ENCODE assay signal across 1 cellular context in the genomic region with DNA sequence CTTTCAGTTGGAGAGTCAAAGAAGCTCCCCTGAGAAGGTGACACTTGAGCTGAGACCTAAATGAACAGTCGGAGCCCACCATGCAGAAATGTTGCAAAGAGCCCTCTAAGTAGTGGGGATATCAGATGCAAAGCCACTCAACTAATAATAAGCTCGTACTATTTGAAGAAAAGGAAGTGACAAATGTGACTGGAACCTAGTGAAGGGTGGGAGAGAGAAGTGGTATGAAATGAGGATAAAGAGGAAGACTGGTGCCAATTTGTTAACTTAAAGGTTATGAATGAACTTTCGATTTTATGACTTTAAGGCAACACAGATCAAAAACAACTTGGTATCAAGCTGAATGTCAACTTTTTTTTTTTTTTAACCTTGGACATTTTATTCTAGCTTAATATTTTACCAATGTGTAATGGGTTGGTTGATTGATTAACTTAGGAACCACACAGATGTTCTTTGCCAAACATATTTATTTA.
TF ChIP-seq lines count a peak whose summit lies in the region.

No MANE protein-coding gene starts in this region.

TF ChIP-seq in GM23338, 12 proteins besides CTCF, POLR2A, EP300 and RAD21 (continued from another document):
- TF ChIP-seq, protein P1, sequence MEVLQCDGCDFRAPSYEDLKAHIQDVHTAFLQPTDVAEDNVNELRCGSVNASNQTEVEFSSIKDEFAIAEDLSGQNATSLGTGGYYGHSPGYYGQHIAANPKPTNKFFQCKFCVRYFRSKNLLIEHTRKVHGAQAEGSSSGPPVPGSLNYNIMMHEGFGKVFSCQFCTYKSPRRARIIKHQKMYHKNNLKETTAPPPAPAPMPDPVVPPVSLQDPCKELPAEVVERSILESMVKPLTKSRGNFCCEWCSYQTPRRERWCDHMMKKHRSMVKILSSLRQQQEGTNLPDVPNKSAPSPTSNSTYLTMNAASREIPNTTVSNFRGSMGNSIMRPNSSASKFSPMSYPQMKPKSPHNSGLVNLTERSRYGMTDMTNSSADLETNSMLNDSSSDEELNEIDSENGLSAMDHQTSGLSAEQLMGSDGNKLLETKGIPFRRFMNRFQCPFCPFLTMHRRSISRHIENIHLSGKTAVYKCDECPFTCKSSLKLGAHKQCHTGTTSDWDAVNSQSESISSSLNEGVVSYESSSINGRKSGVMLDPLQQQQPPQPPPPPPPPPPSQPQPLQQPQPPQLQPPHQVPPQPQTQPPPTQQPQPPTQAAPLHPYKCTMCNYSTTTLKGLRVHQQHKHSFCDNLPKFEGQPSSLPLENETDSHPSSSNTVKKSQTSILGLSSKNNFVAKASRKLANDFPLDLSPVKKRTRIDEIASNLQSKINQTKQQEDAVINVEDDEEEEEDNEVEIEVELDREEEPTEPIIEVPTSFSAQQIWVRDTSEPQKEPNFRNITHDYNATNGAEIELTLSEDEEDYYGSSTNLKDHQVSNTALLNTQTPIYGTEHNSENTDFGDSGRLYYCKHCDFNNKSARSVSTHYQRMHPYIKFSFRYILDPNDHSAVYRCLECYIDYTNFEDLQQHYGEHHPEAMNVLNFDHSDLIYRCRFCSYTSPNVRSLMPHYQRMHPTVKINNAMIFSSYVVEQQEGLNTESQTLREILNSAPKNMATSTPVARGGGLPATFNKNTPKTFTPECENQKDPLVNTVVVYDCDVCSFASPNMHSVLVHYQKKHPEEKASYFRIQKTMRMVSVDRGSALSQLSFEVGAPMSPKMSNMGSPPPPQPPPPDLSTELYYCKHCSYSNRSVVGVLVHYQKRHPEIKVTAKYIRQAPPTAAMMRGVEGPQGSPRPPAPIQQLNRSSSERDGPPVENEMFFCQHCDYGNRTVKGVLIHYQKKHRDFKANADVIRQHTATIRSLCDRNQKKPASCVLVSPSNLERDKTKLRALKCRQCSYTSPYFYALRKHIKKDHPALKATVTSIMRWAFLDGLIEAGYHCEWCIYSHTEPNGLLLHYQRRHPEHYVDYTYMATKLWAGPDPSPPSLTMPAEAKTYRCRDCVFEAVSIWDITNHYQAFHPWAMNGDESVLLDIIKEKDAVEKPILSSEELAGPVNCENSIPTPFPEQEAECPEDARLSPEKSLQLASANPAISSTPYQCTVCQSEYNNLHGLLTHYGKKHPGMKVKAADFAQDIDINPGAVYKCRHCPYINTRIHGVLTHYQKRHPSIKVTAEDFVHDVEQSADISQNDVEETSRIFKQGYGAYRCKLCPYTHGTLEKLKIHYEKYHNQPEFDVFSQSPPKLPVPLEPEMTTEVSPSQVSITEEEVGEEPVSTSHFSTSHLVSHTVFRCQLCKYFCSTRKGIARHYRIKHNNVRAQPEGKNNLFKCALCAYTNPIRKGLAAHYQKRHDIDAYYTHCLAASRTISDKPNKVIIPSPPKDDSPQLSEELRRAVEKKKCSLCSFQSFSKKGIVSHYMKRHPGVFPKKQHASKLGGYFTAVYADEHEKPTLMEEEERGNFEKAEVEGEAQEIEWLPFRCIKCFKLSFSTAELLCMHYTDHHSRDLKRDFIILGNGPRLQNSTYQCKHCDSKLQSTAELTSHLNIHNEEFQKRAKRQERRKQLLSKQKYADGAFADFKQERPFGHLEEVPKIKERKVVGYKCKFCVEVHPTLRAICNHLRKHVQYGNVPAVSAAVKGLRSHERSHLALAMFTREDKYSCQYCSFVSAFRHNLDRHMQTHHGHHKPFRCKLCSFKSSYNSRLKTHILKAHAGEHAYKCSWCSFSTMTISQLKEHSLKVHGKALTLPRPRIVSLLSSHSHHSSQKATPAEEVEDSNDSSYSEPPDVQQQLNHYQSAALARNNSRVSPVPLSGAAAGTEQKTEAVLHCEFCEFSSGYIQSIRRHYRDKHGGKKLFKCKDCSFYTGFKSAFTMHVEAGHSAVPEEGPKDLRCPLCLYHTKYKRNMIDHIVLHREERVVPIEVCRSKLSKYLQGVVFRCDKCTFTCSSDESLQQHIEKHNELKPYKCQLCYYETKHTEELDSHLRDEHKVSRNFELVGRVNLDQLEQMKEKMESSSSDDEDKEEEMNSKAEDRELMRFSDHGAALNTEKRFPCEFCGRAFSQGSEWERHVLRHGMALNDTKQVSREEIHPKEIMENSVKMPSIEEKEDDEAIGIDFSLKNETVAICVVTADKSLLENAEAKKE (CRISPR knock-in tag; IDR thresholded peaks at IDR 0.05), result no peak
- TF ChIP-seq NANOG (IDR thresholded peaks at IDR 0.05; ENCODE audit: borderline replicate concordance) (no peak), EZH2phosphoT487 (IDR thresholded peaks at IDR 0.05; ENCODE audit: unreplicated experiment) (no peak), EZH2 (IDR thresholded peaks at IDR 0.05; ENCODE audit: low read depth, unreplicated experiment) (no peak), CREB1 (CRISPR knock-in tag; IDR thresholded peaks at IDR 0.05; ENCODE audit: low read depth) (no peak), ZNF331 (CRISPR knock-in tag; IDR thresholded peaks at IDR 0.05; ENCODE audit: low read depth) (no peak), POLR2AphosphoS5 (IDR thresholded peaks at IDR 0.05; ENCODE audit: low read depth) (no peak), ZNF114 (CRISPR knock-in tag; IDR thresholded peaks at IDR 0.05) (no peak)
- TF ChIP-seq, protein P2, sequence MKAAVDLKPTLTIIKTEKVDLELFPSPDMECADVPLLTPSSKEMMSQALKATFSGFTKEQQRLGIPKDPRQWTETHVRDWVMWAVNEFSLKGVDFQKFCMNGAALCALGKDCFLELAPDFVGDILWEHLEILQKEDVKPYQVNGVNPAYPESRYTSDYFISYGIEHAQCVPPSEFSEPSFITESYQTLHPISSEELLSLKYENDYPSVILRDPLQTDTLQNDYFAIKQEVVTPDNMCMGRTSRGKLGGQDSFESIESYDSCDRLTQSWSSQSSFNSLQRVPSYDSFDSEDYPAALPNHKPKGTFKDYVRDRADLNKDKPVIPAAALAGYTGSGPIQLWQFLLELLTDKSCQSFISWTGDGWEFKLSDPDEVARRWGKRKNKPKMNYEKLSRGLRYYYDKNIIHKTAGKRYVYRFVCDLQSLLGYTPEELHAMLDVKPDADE (IDR thresholded peaks at IDR 0.05), result no peak
